ENCODE assay signal across 20 cellular contexts in genomic region chr20:37415118-37416085, GRCh38.
"Had no signal": no experiment of that assay in that cellular context is flagged by ENCODE, and none has a peak within 500 bp of the region (broad histone marks: within the 10 kb centered on the region; RNA-seq: fewer than 3 reads in every experiment).

No MANE protein-coding gene starts in this region.

- H3K79me2 ChIP-seq: parathyroid adenoma had no signal

- H3K4me1 Mint-ChIP-seq: activated naive CD8-positive, alpha-beta T cell treated with anti-CD3 and anti-CD28 coated beads, Interleukin-2, amount 10 ng/mL, durations not matched to agents 7 days and 5 days; natural killer cell; stimulated activated memory B cell treated with anti-CD40 and anti-IgM and Interleukin-4, amounts not matched to agents 10 μg/mL and 1 μg/mL and 100 μg/mL, for 72 hours had no signal

- H3K36me3 Mint-ChIP-seq: activated naive CD8-positive, alpha-beta T cell treated with anti-CD3 and anti-CD28 coated beads, Interleukin-2, amount 10 ng/mL, durations not matched to agents 7 days and 5 days; natural killer cell; stimulated activated memory B cell treated with anti-CD40 and anti-IgM and Interleukin-4, amounts not matched to agents 10 μg/mL and 1 μg/mL and 100 μg/mL, for 72 hours had no signal

- H3K9me3 ChIP-seq: heart left ventricle, tibial artery, vagina had no signal

- H2AFZ ChIP-seq: parathyroid adenoma had no signal

- H3K36me3 ChIP-seq: brain microvascular endothelial cell, heart left ventricle, tibial artery, vagina had no signal

- H3K27ac Mint-ChIP-seq: activated naive CD8-positive, alpha-beta T cell treated with anti-CD3 and anti-CD28 coated beads, Interleukin-2, amount 10 ng/mL, durations not matched to agents 7 days and 5 days; dendritic cell treated with granulocyte-macrophage colony-stimulating factor and Interleukin-4, amounts not matched to agents 40 ng/mL and 50 ng/mL, for 4 days; natural killer cell; stimulated activated memory B cell treated with anti-CD40 and anti-IgM and Interleukin-4, amounts not matched to agents 10 μg/mL and 1 μg/mL and 100 μg/mL, for 72 hours; T-helper 2 cell treated with Interferon-gamma antibody and Interleukin-4, amounts not matched to agents 5 μg/mL and 100 μg/mL, for 36 hours had no signal

- H3K27me3 ChIP-seq: vagina had no signal

- ATAC-seq: heart left ventricle; left colon; natural killer cell; stimulated activated memory B cell treated with anti-CD40 and anti-IgM and Interleukin-4, amounts not matched to agents 10 μg/mL and 1 μg/mL and 100 μg/mL, for 72 hours had no signal

- H3K9ac ChIP-seq: parathyroid adenoma had no signal

- FAIRE-seq: frontal cortex, islet of Langerhans had no signal

- H3K9me3 Mint-ChIP-seq: activated naive CD8-positive, alpha-beta T cell treated with anti-CD3 and anti-CD28 coated beads, Interleukin-2, amount 10 ng/mL, durations not matched to agents 7 days and 5 days; dendritic cell treated with granulocyte-macrophage colony-stimulating factor and Interleukin-4, amounts not matched to agents 40 ng/mL and 50 ng/mL, for 4 days; natural killer cell; stimulated activated memory B cell treated with anti-CD40 and anti-IgM and Interleukin-4, amounts not matched to agents 10 μg/mL and 1 μg/mL and 100 μg/mL, for 72 hours; T-helper 2 cell treated with Interferon-gamma antibody and Interleukin-4, amounts not matched to agents 5 μg/mL and 100 μg/mL, for 36 hours had no signal

- DNase-seq: activated CD4-positive, CD25-positive, alpha-beta regulatory T cell; activated naive CD4-positive, alpha-beta T cell; activated naive CD8-positive, alpha-beta T cell treated with anti-CD3 and anti-CD28 coated beads, Interleukin-2, amount 10 ng/mL, durations not matched to agents 7 days and 5 days; activated T-cell treated with anti-CD3 and anti-CD28 coated beads for 4 hours; brain microvascular endothelial cell; cerebellar nuclear complex; effector memory CD4-positive, alpha-beta T cell; left colon; natural killer cell; SW 1271; tibial artery had no signal

- H3K4me3 ChIP-seq: heart left ventricle, tibial artery, vagina had no signal

- H3K4me3 Mint-ChIP-seq: activated naive CD8-positive, alpha-beta T cell treated with anti-CD3 and anti-CD28 coated beads, Interleukin-2, amount 10 ng/mL, durations not matched to agents 7 days and 5 days; dendritic cell treated with granulocyte-macrophage colony-stimulating factor and Interleukin-4, amounts not matched to agents 40 ng/mL and 50 ng/mL, for 4 days; natural killer cell; stimulated activated memory B cell treated with anti-CD40 and anti-IgM and Interleukin-4, amounts not matched to agents 10 μg/mL and 1 μg/mL and 100 μg/mL, for 72 hours; T-helper 2 cell treated with Interferon-gamma antibody and Interleukin-4, amounts not matched to agents 5 μg/mL and 100 μg/mL, for 36 hours had no signal

- H3K4me1 ChIP-seq: parathyroid adenoma had no signal

- H3K27ac ChIP-seq: brain microvascular endothelial cell, epithelial cell of prostate, heart left ventricle, parathyroid adenoma, tibial artery, vagina had no signal
